Comparison of ENCODE assay signal across 12 cellular contexts in the genomic region with DNA sequence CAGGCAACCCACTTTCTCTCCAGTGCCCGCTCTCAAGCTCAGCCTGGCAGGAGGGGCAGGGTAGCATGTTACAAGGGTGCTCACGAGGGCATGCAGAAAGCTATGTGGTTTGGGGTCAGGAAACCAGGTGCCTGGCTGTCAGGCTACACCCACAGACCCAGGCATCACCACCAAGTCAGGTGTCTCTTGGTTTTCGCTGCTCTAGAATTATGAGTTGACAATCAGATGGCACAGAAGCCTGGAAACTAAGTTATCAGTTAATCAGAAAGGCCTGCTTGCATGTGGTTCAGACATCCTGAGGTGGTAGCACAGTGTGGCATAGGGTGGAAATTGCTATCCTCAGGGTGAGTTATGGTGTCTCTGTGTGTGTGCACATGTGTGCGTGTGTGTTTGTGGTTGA. TPM values are rescaled to one million over a fixed set of nuclear protein-coding genes. Genes with fewer than 3 reads are reported as not detected.
DNase-seq lines count a peak whose midpoint lies in the region; ATAC-seq and TF ChIP-seq lines count a peak whose summit lies in the region.
"Had no signal": no experiment of that assay in that cellular context is flagged by ENCODE, and none has a peak within 500 bp of the region (broad histone marks: within the 10 kb centered on the region; RNA-seq: fewer than 3 reads in every experiment).

No MANE protein-coding gene starts in this region.

- no peaks in the 10 kb centered on the region for H3K79me2 ChIP-seq in PC-9 (ENCODE audit: low read depth)

- H3K4me2 ChIP-seq in PC-9 = no peak overlapping the region

- peak overlapping the region; percentile 4 to 73 (median 56) for H3K4me3 Mint-ChIP-seq in CD4-positive, alpha-beta memory T cell
- no peak overlapping the region for H3K4me3 Mint-ChIP-seq in activated CD4-positive, alpha-beta T cell treated with anti-CD3 and anti-CD28 coated beads, Interleukin-2, amount 10 ng/mL, durations not matched to agents 24 days and 14 days
- H3K4me3 Mint-ChIP-seq in chondrocyte (ENCODE audit: unreplicated experiment) = no peak overlapping the region

- no peak overlapping the region for H3K4me3 ChIP-seq in CD4-positive, alpha-beta memory T cell (ENCODE audit: low read length in 2 of 2)
- no peak overlapping the region for H3K4me3 ChIP-seq in PC-9
- H3K4me3 ChIP-seq: vagina had no signal

- H3K4me1 ChIP-seq in CD4-positive, alpha-beta memory T cell (ENCODE audit: insufficient read depth, low read length) = peaks cover 44% of the 10 kb centered on the region
- no peaks in the 10 kb centered on the region for H3K4me1 ChIP-seq in PC-9 (replicated peaks; ENCODE audit: insufficient read depth)
- H3K4me1 ChIP-seq: vagina had no signal

- no peaks in the 10 kb centered on the region for H3K36me3 Mint-ChIP-seq in CD4-positive, alpha-beta memory T cell
- H3K36me3 Mint-ChIP-seq in activated CD4-positive, alpha-beta T cell treated with anti-CD3 and anti-CD28 coated beads, Interleukin-2, amount 10 ng/mL, durations not matched to agents 24 days and 14 days (ENCODE audit: low read depth) = no peaks in the 10 kb centered on the region
- peaks cover 0 to 7% of the 10 kb centered on the region in 2 donors for H3K36me3 Mint-ChIP-seq in activated naive CD4-positive, alpha-beta T cell treated with anti-CD3 and anti-CD28 coated beads, Interleukin-2, amount 50 U/mL, for 72 hours
- H3K36me3 Mint-ChIP-seq in chondrocyte (ENCODE audit: low read depth) = no peaks in the 10 kb centered on the region

- H3F3A ChIP-seq in PC-9 (ENCODE audit: insufficient read depth, low read depth) = no peaks in the 10 kb centered on the region

- H3K27ac ChIP-seq in CD4-positive, alpha-beta memory T cell (ENCODE audit: low read depth, low read length) = no peak overlapping the region
- no peak overlapping the region for H3K27ac ChIP-seq in PC-9
- H3K27ac ChIP-seq: vagina had no signal

- peak; percentile 86 to 93 (median 91) for DNase-seq in CD4-positive, alpha-beta memory T cell
- peak; percentile 76 for DNase-seq in activated CD4-positive, alpha-beta T cell treated with anti-CD3 and anti-CD28 coated beads, Interleukin-2, amount 10 ng/mL, durations not matched to agents 24 days and 14 days
- DNase-seq in activated naive CD4-positive, alpha-beta T cell treated with anti-CD3 and anti-CD28 coated beads, Interleukin-2, amount 50 U/mL, for 72 hours (ENCODE audit: low spot score in 2 of 2) = no peak
- peak in 2 of 3 donors; percentile 38 to 40 for DNase-seq in stimulated activated CD4-positive, alpha-beta T cell treated with anti-CD3 and anti-CD28 coated beads, TNF-alpha, amount 100 ng/mL, for 1 hour (ENCODE audit: low read depth in 3 of 3, low spot score in 1 of 3)
- DNase-seq in PC-9 (no peak), chondrocyte (ENCODE audit: low spot score) (no peak), cerebellum (ENCODE audit: low spot score) (no peak)
- DNase-seq: mammary epithelial cell, NCI-H345, retina had no signal

- no peaks in the 10 kb centered on the region for H3K9me3 ChIP-seq in CD4-positive, alpha-beta memory T cell (ENCODE audit: control insufficient read depth in 1 of 2, low read length in 2 of 2)
- no peaks in the 10 kb centered on the region for H3K9me3 ChIP-seq in PC-9 (ENCODE audit: insufficient read depth, low read depth)
- H3K9me3 ChIP-seq: vagina had no signal

- peaks cover 33 to 59% (median 42%) of the 10 kb centered on the region in 4 donors for H3K4me1 Mint-ChIP-seq in CD4-positive, alpha-beta memory T cell
- peaks cover 17% of the 10 kb centered on the region for H3K4me1 Mint-ChIP-seq in activated CD4-positive, alpha-beta T cell treated with anti-CD3 and anti-CD28 coated beads, Interleukin-2, amount 10 ng/mL, durations not matched to agents 24 days and 14 days
- no peaks in the 10 kb centered on the region for H3K4me1 Mint-ChIP-seq in chondrocyte (ENCODE audit: low read depth)

- intact Hi-C loops in CD4-positive, alpha-beta memory T cell (cut with micrococcal nuclease) = loop anchor here (1.0 to 5.0 kb wide), 4 partner anchors 11 to 197 kb away; a partner anchor contains a TSS
- intact Hi-C loops in activated CD4-positive, alpha-beta T cell treated with anti-CD3 and anti-CD28 coated beads, Interleukin-2, amount 10 ng/mL, durations not matched to agents 24 days and 14 days (cut with micrococcal nuclease) = no loop called here
- intact Hi-C loops in PC-9 (cut with micrococcal nuclease; ENCODE audit: unreplicated experiment) = no loop called here

- no peaks in the 10 kb centered on the region for H4K20me1 ChIP-seq in PC-9 (ENCODE audit: insufficient read depth)

- POLR2A ChIA-PET in CD4-positive, alpha-beta memory T cell (lab: Charles Lee; ENCODE audit: partially characterized antibody) = interaction anchor here (0.6 to 2.1 kb wide), 14 partner anchors 8 to 199 kb away, joined by 3 to 20 read pairs (median 3); a partner anchor contains a TSS
- POLR2A ChIA-PET in PC-9 (lab: Charles Lee; ENCODE audit: unreplicated experiment) = interaction anchor here (0.6 kb wide), 1 partner anchor 22 kb away, joined by 3 read pairs; no protein-coding TSS in a partner anchor

- BruUV-seq in PC-9 (replicated peaks; lab: Mats Ljungman, UMichigan) = no TSS peak

- H3K27me3 ChIP-seq in CD4-positive, alpha-beta memory T cell (ENCODE audit: insufficient read depth, low read length) = no peaks in the 10 kb centered on the region
- no peaks in the 10 kb centered on the region for H3K27me3 ChIP-seq in PC-9 (ENCODE audit: insufficient read depth, low read depth)
- H3K27me3 ChIP-seq: vagina had no signal

- H3K9me2 ChIP-seq in PC-9 (ENCODE audit: insufficient read depth) = no peaks in the 10 kb centered on the region

- H3K27me3 Mint-ChIP-seq in CD4-positive, alpha-beta memory T cell = peaks cover 10 to 12% of the 10 kb centered on the region in 2 donors
- H3K27me3 Mint-ChIP-seq in activated CD4-positive, alpha-beta T cell treated with anti-CD3 and anti-CD28 coated beads, Interleukin-2, amount 10 ng/mL, durations not matched to agents 24 days and 14 days = peaks cover 76% of the 10 kb centered on the region
- H3K27me3 Mint-ChIP-seq in chondrocyte (ENCODE audit: low read depth) = peaks cover 46% of the 10 kb centered on the region

- H2AFZ ChIP-seq in PC-9 = no peak overlapping the region

- TF ChIP-seq CTCF in PC-9 (conservative IDR thresholded peaks at IDR 0.05) = no peak
- no peak for TF ChIP-seq CTCF in chondrocyte (IDR thresholded peaks at IDR 0.05)

- peaks cover 0 to 7% (median 4%) of the 10 kb centered on the region in 8 donors for H3K9me3 Mint-ChIP-seq in CD4-positive, alpha-beta memory T cell
- peaks cover 6% of the 10 kb centered on the region for H3K9me3 Mint-ChIP-seq in activated CD4-positive, alpha-beta T cell treated with anti-CD3 and anti-CD28 coated beads, Interleukin-2, amount 10 ng/mL, durations not matched to agents 24 days and 14 days
- H3K9me3 Mint-ChIP-seq in activated naive CD4-positive, alpha-beta T cell treated with anti-CD3 and anti-CD28 coated beads, Interleukin-2, amount 50 U/mL, for 72 hours = no peaks in the 10 kb centered on the region
- peaks cover 6% of the 10 kb centered on the region for H3K9me3 Mint-ChIP-seq in chondrocyte (ENCODE audit: low read depth)

- H3K36me3 ChIP-seq in CD4-positive, alpha-beta memory T cell (ENCODE audit: insufficient read depth, low read length) = no peaks in the 10 kb centered on the region
- H3K36me3 ChIP-seq in PC-9 (ENCODE audit: low read depth) = no peaks in the 10 kb centered on the region
- H3K36me3 ChIP-seq: vagina had no signal

- H3K27ac Mint-ChIP-seq in CD4-positive, alpha-beta memory T cell = peak overlapping the region; percentile 14 to 86 (median 72)
- no peak overlapping the region for H3K27ac Mint-ChIP-seq in activated CD4-positive, alpha-beta T cell treated with anti-CD3 and anti-CD28 coated beads, Interleukin-2, amount 10 ng/mL, durations not matched to agents 24 days and 14 days
- H3K27ac Mint-ChIP-seq in activated naive CD4-positive, alpha-beta T cell treated with anti-CD3 and anti-CD28 coated beads, Interleukin-2, amount 50 U/mL, for 72 hours = no peak overlapping the region
- no peak overlapping the region for H3K27ac Mint-ChIP-seq in chondrocyte (ENCODE audit: unreplicated experiment)

- ATAC-seq in activated naive CD4-positive, alpha-beta T cell treated with anti-CD3 and anti-CD28 coated beads, Interleukin-2, amount 50 U/mL, for 72 hours = peak; percentile 75 to 92
- ATAC-seq in HG02588 (IDR thresholded peaks at IDR 0.05; ENCODE audit: unreplicated experiment) = no peak

- CTCF ChIA-PET in CD4-positive, alpha-beta memory T cell (lab: Charles Lee; ENCODE audit: partially characterized antibody) = no interaction called here
- CTCF ChIA-PET in PC-9 (lab: Charles Lee) = no interaction called here

RNA-seq across cellular contexts. Expression of a gene that starts 16.2 kb away (rescaled TPM):
- total RNA-seq in CD4-positive, alpha-beta memory T cell = 1 to 10 TPM; 4.0 to 4.5 TPM
- polyA plus RNA-seq in CD4-positive, alpha-beta memory T cell = 1 to 10 TPM; 3.9 to 4.4 TPM
- total RNA-seq in activated CD4-positive, alpha-beta T cell treated with anti-CD3 and anti-CD28 coated beads, Interleukin-2, amount 10 ng/mL, durations not matched to agents 24 days and 14 days = not detected in 2 replicates
- total RNA-seq in activated naive CD4-positive, alpha-beta T cell treated with anti-CD3 and anti-CD28 coated beads, Interleukin-2, amount 50 U/mL, for 72 hours = not detected
- total RNA-seq in PC-9 (2021) (not detected in 2 replicates), chondrocyte (not detected in 3 replicates), cerebellum (not detected)
- total RNA-seq: mammary epithelial cell, vagina had no signal
- polyA plus RNA-seq: mammary epithelial cell had no signal

RNA-seq across cellular contexts. Expression of a gene that starts 28.2 kb away (rescaled TPM):
- 10 to 100 TPM in 1 of 2 experiments, 1 to 10 TPM in 1; 7.1 to 10.0 TPM for total RNA-seq in CD4-positive, alpha-beta memory T cell
- polyA plus RNA-seq in CD4-positive, alpha-beta memory T cell = 10 to 100 TPM in 1 of 2 donors, 1 to 10 TPM in 1; 6.9 to 11.7 TPM
- total RNA-seq in activated CD4-positive, alpha-beta T cell treated with anti-CD3 and anti-CD28 coated beads, Interleukin-2, amount 10 ng/mL, durations not matched to agents 24 days and 14 days = 3.1 and 4.3 TPM in 2 replicates
- 1 to 10 TPM; 2.3 to 4.0 TPM for total RNA-seq in activated naive CD4-positive, alpha-beta T cell treated with anti-CD3 and anti-CD28 coated beads, Interleukin-2, amount 50 U/mL, for 72 hours
- total RNA-seq in PC-9 (2021) (21.2 and 39.2 TPM in 2 replicates), chondrocyte (15.8 to 20.2 TPM (median 18.1 TPM) in 3 replicates), cerebellum (22.0 TPM)

Comparison
In these comparisons a context has a peak if more than half of its experiments do, and no peak if none do; other contexts are left out.
1. DNase-seq: peak in CD4-positive, alpha-beta memory T cell (5 of 5), activated CD4-positive, alpha-beta T cell treated with anti-CD3 and anti-CD28 coated beads, Interleukin-2, amount 10 ng/mL, durations not matched to agents 24 days and 14 days (single experiment) and stimulated activated CD4-positive, alpha-beta T cell treated with anti-CD3 and anti-CD28 coated beads, TNF-alpha, amount 100 ng/mL, for 1 hour (2 of 3); none in activated naive CD4-positive, alpha-beta T cell treated with anti-CD3 and anti-CD28 coated beads, Interleukin-2, amount 50 U/mL, for 72 hours (0 of 2), PC-9 (0 of 2), chondrocyte (single experiment) and cerebellum (single experiment).
2. H3K27ac Mint-ChIP-seq: peak in CD4-positive, alpha-beta memory T cell (7 of 7); none in activated CD4-positive, alpha-beta T cell treated with anti-CD3 and anti-CD28 coated beads, Interleukin-2, amount 10 ng/mL, durations not matched to agents 24 days and 14 days (single experiment), activated naive CD4-positive, alpha-beta T cell treated with anti-CD3 and anti-CD28 coated beads, Interleukin-2, amount 50 U/mL, for 72 hours (0 of 2) and chondrocyte (single experiment).
3. H3K4me3 Mint-ChIP-seq: peak in CD4-positive, alpha-beta memory T cell (8 of 8); none in activated CD4-positive, alpha-beta T cell treated with anti-CD3 and anti-CD28 coated beads, Interleukin-2, amount 10 ng/mL, durations not matched to agents 24 days and 14 days (single experiment) and chondrocyte (single experiment).